In the genomic region with DNA sequence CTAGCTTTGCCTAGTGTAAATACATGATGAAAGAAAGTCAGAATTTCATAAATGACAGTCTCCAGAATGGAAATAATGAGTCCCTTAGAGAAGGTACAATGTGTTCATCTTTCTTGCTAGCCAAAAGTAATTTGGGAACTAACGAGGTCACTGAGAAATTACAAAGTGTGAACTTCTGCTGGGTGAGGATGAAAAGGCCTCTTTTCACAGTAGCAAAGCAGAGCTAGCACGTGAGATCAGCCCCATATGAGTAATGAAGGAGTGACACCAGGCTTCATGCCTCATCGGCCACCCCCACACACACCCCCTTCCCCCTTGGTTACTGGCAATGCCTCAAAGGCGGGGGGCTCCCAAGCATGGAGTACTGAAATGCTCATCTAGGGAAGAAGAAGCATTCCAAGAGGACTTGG, we compare ENCODE assay signal across 13 cellular contexts.
DNase-seq lines count a peak whose midpoint lies in the region; ATAC-seq, FAIRE-seq and TF ChIP-seq lines count a peak whose summit lies in the region.
"Had no signal": no experiment of that assay in that cellular context is flagged by ENCODE, and none has a peak within 500 bp of the region (broad histone marks: within the 10 kb centered on the region; RNA-seq: fewer than 3 reads in every experiment).

No MANE protein-coding gene starts in this region.

- no peak overlapping the region for H3K27ac Mint-ChIP-seq in activated naive CD8-positive, alpha-beta T cell treated with anti-CD3 and anti-CD28 coated beads for 36 hours

- H3K9me3 Mint-ChIP-seq in activated naive CD8-positive, alpha-beta T cell treated with anti-CD3 and anti-CD28 coated beads for 36 hours: peaks cover 2% of the 10 kb centered on the region

- ATAC-seq in GM19043 (IDR thresholded peaks at IDR 0.05; ENCODE audit: low read depth, unreplicated experiment): peak; percentile 53

- H4K20me1 ChIP-seq in osteoblast (ENCODE audit: insufficient read depth, low read length): no peaks in the 10 kb centered on the region

- H3K4me2 ChIP-seq in osteoblast (ENCODE audit: insufficient read depth, low read length): no peak overlapping the region

- intact Hi-C loops in sigmoid colon (cut with DNase I): no loop called here

- H3K4me3 Mint-ChIP-seq in activated naive CD8-positive, alpha-beta T cell treated with anti-CD3 and anti-CD28 coated beads for 36 hours: no peak overlapping the region

- no peaks in the 10 kb centered on the region for H3K9me3 ChIP-seq in sigmoid colon
- no peaks in the 10 kb centered on the region for H3K9me3 ChIP-seq in osteoblast (ENCODE audit: low read depth, low read length)
- H3K9me3 ChIP-seq in small intestine (ENCODE audit: control insufficient read depth, low read depth): no peaks in the 10 kb centered on the region
- H3K9me3 ChIP-seq: Caco-2, vagina had no signal

- peak in 2 of 4 donors; percentile 62 to 64 for TF ChIP-seq EP300 in sigmoid colon (IDR thresholded peaks at IDR 0.05)

- DNase-seq in GM06990 (ENCODE audit: extremely low read depth, insufficient read length): peak; percentile 31
- peak; percentile 22 for DNase-seq in activated naive CD8-positive, alpha-beta T cell treated with anti-CD3 and anti-CD28 coated beads for 36 hours
- no peak for DNase-seq in sigmoid colon
- DNase-seq in osteoblast (ENCODE audit: insufficient read length, low spot score, missing footprints): no peak
- DNase-seq in small intestine: no peak
- no peak for DNase-seq in KBM-7
- DNase-seq in NCI-H510A (lab: John Stamatoyannopoulos, UW): no peak
- DNase-seq: Caco-2, midbrain, NCI-H187 had no signal

- H3K27me3 Mint-ChIP-seq in activated naive CD8-positive, alpha-beta T cell treated with anti-CD3 and anti-CD28 coated beads for 36 hours: no peaks in the 10 kb centered on the region

- no peaks in the 10 kb centered on the region for H3K27me3 ChIP-seq in GM06990 (replicated peaks; ENCODE audit: control insufficient read depth, insufficient read depth, low read length)
- H3K27me3 ChIP-seq in sigmoid colon: no peaks in the 10 kb centered on the region
- no peaks in the 10 kb centered on the region for H3K27me3 ChIP-seq in osteoblast (ENCODE audit: insufficient read depth, low read length)
- H3K27me3 ChIP-seq in small intestine (ENCODE audit: control insufficient read depth in 2 of 2, insufficient read depth in 2 of 2, low read length in 2 of 2): no peaks in the 10 kb centered on the region
- H3K27me3 ChIP-seq: vagina had no signal

- TF ChIP-seq CTCF in GM06990 (IDR thresholded peaks at IDR 0.05; ENCODE audit: insufficient read depth, low read length, poor library complexity, severe bottlenecking): no peak
- no peak for TF ChIP-seq CTCF in sigmoid colon (IDR thresholded peaks at IDR 0.05)
- TF ChIP-seq CTCF in osteoblast (IDR thresholded peaks at IDR 0.05; ENCODE audit: extremely low read depth, low read depth, low read length): no peak

- peaks cover 9% of the 10 kb centered on the region for H3K4me1 Mint-ChIP-seq in activated naive CD8-positive, alpha-beta T cell treated with anti-CD3 and anti-CD28 coated beads for 36 hours

- no peak for FAIRE-seq in small intestine (lab: Jason Lieb, UNC)
- FAIRE-seq: colon had no signal

- no peaks in the 10 kb centered on the region for H3K79me2 ChIP-seq in osteoblast (ENCODE audit: insufficient read depth, low read length)

- in situ Hi-C loops in KBM-7 (cut with MboI; ENCODE audit: low pct_unique_long_range_greater_than_20kb, low sequenced_read_pairs): no loop called here

- H3K36me3 ChIP-seq in GM06990 (ENCODE audit: control insufficient read depth, insufficient read depth, low read length) (no peaks in the 10 kb centered on the region), sigmoid colon (no peaks in the 10 kb centered on the region), osteoblast (ENCODE audit: insufficient read depth, low read length) (no peaks in the 10 kb centered on the region), small intestine (ENCODE audit: control insufficient read depth in 2 of 2, insufficient read depth in 2 of 2, low read length in 2 of 2) (no peaks in the 10 kb centered on the region)
- H3K36me3 ChIP-seq: vagina had no signal

- H3K4me3 ChIP-seq in GM06990 (replicated peaks; ENCODE audit: low read depth, low read length): no peak overlapping the region
- no peak overlapping the region for H3K4me3 ChIP-seq in sigmoid colon
- no peak overlapping the region for H3K4me3 ChIP-seq in osteoblast (ENCODE audit: insufficient read depth, low read length)
- no peak overlapping the region for H3K4me3 ChIP-seq in small intestine (ENCODE audit: low read depth in 1 of 2, low read length in 2 of 2)
- H3K4me3 ChIP-seq: vagina had no signal

- peaks cover 0 to 69% (median 54%) of the 10 kb centered on the region in 4 donors for H3K4me1 ChIP-seq in sigmoid colon
- peaks cover 26% of the 10 kb centered on the region for H3K4me1 ChIP-seq in osteoblast (ENCODE audit: insufficient read depth, low read length)
- H3K4me1 ChIP-seq in small intestine (ENCODE audit: control insufficient read depth in 2 of 2, insufficient read depth in 1 of 2, low read depth in 1 of 2, low read length in 1 of 2): no peaks in the 10 kb centered on the region

- no peak for TF ChIP-seq POLR2A in sigmoid colon (IDR thresholded peaks at IDR 0.05)

- 76 to 83% methylated on average over 4 of the region's 4 CpGs for WGBS in sigmoid colon, 2 donors
- 67 to 83% (median 69%) methylated on average over 4 of the region's 4 CpGs for WGBS in small intestine, 3 donors

- H3K27ac ChIP-seq in sigmoid colon (peak overlapping the region in 3 of 4 donors; percentile 49 to 58 (median 49)), osteoblast (ENCODE audit: low read depth, low read length) (no peak overlapping the region), small intestine (ENCODE audit: low read depth in 1 of 2, low read length in 1 of 2) (peak overlapping the region in 1 of 2 donors; percentile 27)
- H3K27ac ChIP-seq: vagina had no signal

- H3K36me3 Mint-ChIP-seq in activated naive CD8-positive, alpha-beta T cell treated with anti-CD3 and anti-CD28 coated beads for 36 hours: no peaks in the 10 kb centered on the region

- H2AFZ ChIP-seq in osteoblast (ENCODE audit: low read length): no peak overlapping the region

Comparison
In these comparisons a context has a peak if more than half of its experiments do, and no peak if none do; other contexts are left out.
1. DNase-seq: peak in GM06990 (single experiment) and activated naive CD8-positive, alpha-beta T cell treated with anti-CD3 and anti-CD28 coated beads for 36 hours (single experiment); none in sigmoid colon (single experiment), osteoblast (single experiment), small intestine (single experiment), KBM-7 (single experiment) and NCI-H510A (single experiment).